Comparison of ENCODE assay signal across 8 cellular contexts in genomic region chr22:32644252-32645100, GRCh38.
DNase-seq lines count a peak whose midpoint lies in the region; ATAC-seq, FAIRE-seq and TF ChIP-seq lines count a peak whose summit lies in the region.

No MANE protein-coding gene starts in this region.

- CTCF ChIA-PET in HepG2 (lab: Yijun Ruan, JAX; ENCODE audit: low intra/inter-chr PET ratio, low total read pairs) = no interaction called here

- peak overlapping the region; percentile 84 for H3K4me2 ChIP-seq in HepG2 (ENCODE audit: low read depth, low read length)

- peak; percentile 71 to 73 for TF ChIP-seq POLR2A in HepG2 (IDR thresholded peaks at IDR 0.05; ENCODE audit: insufficient read depth in 1 of 2, low read depth in 2 of 2, low read length in 2 of 2)

- H3K9me3 ChIP-seq in NT2/D1 (ENCODE audit: insufficient read depth, low read length) = no peaks in the 10 kb centered on the region
- H3K9me3 ChIP-seq in HepG2 (ENCODE audit: low read length) = peaks cover 14% of the 10 kb centered on the region

- in situ Hi-C loops in HepG2 (cut with HindIII; ENCODE audit: extremely low pct_ligation_motif_present, low pct_unique_long_range_greater_than_20kb) = no loop called here

- peak; percentile 52; the same call in 1 of the 2 replicates for TF ChIP-seq RAD21 in HepG2 (CRISPR knock-in tag; IDR thresholded peaks at IDR 0.05)

- POLR2A ChIA-PET in HepG2 (lab: Yijun Ruan, JAX) = interaction anchor here (0.7 to 2.0 kb wide), 12 partner anchors 16 to 157 kb away, joined by 3 to 11 read pairs (median 4); partner anchors contain the start of gene TIMP3

- H3K9ac ChIP-seq in NT2/D1 (ENCODE audit: insufficient read length, low read depth) (peak overlapping the region; percentile 21), HepG2 (ENCODE audit: insufficient read depth, low read depth, low read length) (peak overlapping the region; percentile 77)

- intact Hi-C loops in HepG2 (cut with micrococcal nuclease; ENCODE audit: unreplicated experiment) = loop anchor here (1.0 kb wide), 1 partner anchor 115 kb away; no protein-coding TSS in a partner anchor

- ATAC-seq in HepG2 = peak; percentile 98
- no peak for ATAC-seq in GM18517 (IDR thresholded peaks at IDR 0.05; ENCODE audit: unreplicated experiment)

- no peak overlapping the region for H3K4me3 ChIP-seq in AG10803 (ENCODE audit: low read length)
- no peak overlapping the region for H3K4me3 ChIP-seq in NT2/D1 (ENCODE audit: insufficient read length, low read depth)
- H3K4me3 ChIP-seq in HepG2 (replicated peaks in 1 of 3; ENCODE audit: insufficient read depth in 1 of 3, low read depth in 2 of 3, low read length in 3 of 3) = peak overlapping the region in 2 of 3 experiments; percentile 37 to 61; a peak in 5 of 6 replicates

- H3K27ac ChIP-seq in HepG2 (ENCODE audit: extremely low read length, insufficient read depth, low read length) = peak overlapping the region; percentile 94

- DNase-seq in AG10803 (ENCODE audit: low read depth) (peak; percentile 59), NT2/D1 (ENCODE audit: low read depth, low spot score) (no peak), amniotic epithelial cell (ENCODE audit: low read depth) (peak; percentile 59), HepG2 (ENCODE audit: low spot score) (peak; percentile 98), NCI-H82 (lab: John Stamatoyannopoulos, UW) (no peak), SHP77 (lab: John Stamatoyannopoulos, UW) (no peak)
- DNase-seq in stimulated activated naive CD4-positive, alpha-beta T cell (lab: John Stamatoyannopoulos, UW) = peak in 4 of 6 experiments; percentile 2 to 60 (median 24)

- TSS peak; percentile 90 for BruUV-seq in HepG2 (replicated peaks; lab: Mats Ljungman, UMichigan)

- H3K4me1 ChIP-seq in NT2/D1 (ENCODE audit: insufficient read depth, insufficient read length) (no peaks in the 10 kb centered on the region), HepG2 (ENCODE audit: insufficient read depth, low read length) (peaks cover 30% of the 10 kb centered on the region)

- no peaks in the 10 kb centered on the region for H4K20me1 ChIP-seq in HepG2 (ENCODE audit: insufficient read depth, low read length)

- peak overlapping the region; percentile 60 for H2AFZ ChIP-seq in HepG2 (ENCODE audit: low read length)

- H3K79me2 ChIP-seq in HepG2 (ENCODE audit: insufficient read depth, low read length) = no peaks in the 10 kb centered on the region

- peak; percentile 99 for FAIRE-seq in HepG2 (lab: Jason Lieb, UNC)

- 7% methylated on average over 13 of the region's 14 CpGs for WGBS in HepG2 (ENCODE audit: low lambda C conversion rate)

- H3K36me3 ChIP-seq in NT2/D1 (ENCODE audit: insufficient read depth, insufficient read length, low read length) = no peaks in the 10 kb centered on the region
- no peaks in the 10 kb centered on the region for H3K36me3 ChIP-seq in HepG2 (replicated peaks in 1 of 2; ENCODE audit: control insufficient read depth in 1 of 2, insufficient read depth in 2 of 2, low read length in 2 of 2)

- peak in 1 of 2 experiments; percentile 90; a peak in 2 of 4 replicates for TF ChIP-seq EP300 in HepG2 (IDR thresholded peaks at IDR 0.05; ENCODE audit: low read depth in 2 of 2, low read length in 2 of 2)
- TF ChIP-seq EP300 in HepG2 (CRISPR knock-in tag; IDR thresholded peaks at IDR 0.05; ENCODE audit: borderline replicate concordance) = peak; percentile 93

- no peaks in the 10 kb centered on the region for H3K27me3 ChIP-seq in NT2/D1 (ENCODE audit: insufficient read depth, insufficient read length)
- H3K27me3 ChIP-seq in HepG2 (ENCODE audit: control insufficient read depth in 1 of 2, insufficient read depth in 2 of 2, low read length in 2 of 2) = no peaks in the 10 kb centered on the region

- TF ChIP-seq CTCF in AG10803 (conservative IDR thresholded peaks at IDR 0.05; ENCODE audit: low read length) (no peak), HepG2 (CRISPR knock-in tag; IDR thresholded peaks at IDR 0.05) (peak; percentile 74)

TF ChIP-seq in HepG2, 621 proteins besides CTCF, POLR2A, EP300 and RAD21 (continues in another document):
- TF ChIP-seq CBX5 (CRISPR knock-in tag; IDR thresholded peaks at IDR 0.05; ENCODE audit: borderline replicate concordance) (peak; percentile 98), ETV5 (CRISPR knock-in tag; IDR thresholded peaks at IDR 0.05; ENCODE audit: borderline replicate concordance) (peak; percentile 100), TARDBP (CRISPR knock-in tag; IDR thresholded peaks at IDR 0.05) (peak; percentile 95), GABPA (IDR thresholded peaks at IDR 0.05; ENCODE audit: low read depth, low read length) (peak; percentile 39), GABPA (CRISPR knock-in tag; IDR thresholded peaks at IDR 0.05; ENCODE audit: low read depth) (peak; percentile 87), ZNF558 (CRISPR knock-in tag; IDR thresholded peaks at IDR 0.05; ENCODE audit: borderline replicate concordance) (no peak), ZNF75D (CRISPR knock-in tag; IDR thresholded peaks at IDR 0.05; ENCODE audit: borderline replicate concordance) (no peak), ZNF512 (CRISPR knock-in tag; IDR thresholded peaks at IDR 0.05) (0 out of 2 replicates have a peak, but pooled peaks have one; percentile 32), ZNF557 (CRISPR knock-in tag; IDR thresholded peaks at IDR 0.05) (peak; percentile 76; the same call in 1 of the 2 replicates), ZNF609 (CRISPR knock-in tag; IDR thresholded peaks at IDR 0.05; ENCODE audit: borderline replicate concordance) (peak; percentile 94)
- TF ChIP-seq, protein P1, sequence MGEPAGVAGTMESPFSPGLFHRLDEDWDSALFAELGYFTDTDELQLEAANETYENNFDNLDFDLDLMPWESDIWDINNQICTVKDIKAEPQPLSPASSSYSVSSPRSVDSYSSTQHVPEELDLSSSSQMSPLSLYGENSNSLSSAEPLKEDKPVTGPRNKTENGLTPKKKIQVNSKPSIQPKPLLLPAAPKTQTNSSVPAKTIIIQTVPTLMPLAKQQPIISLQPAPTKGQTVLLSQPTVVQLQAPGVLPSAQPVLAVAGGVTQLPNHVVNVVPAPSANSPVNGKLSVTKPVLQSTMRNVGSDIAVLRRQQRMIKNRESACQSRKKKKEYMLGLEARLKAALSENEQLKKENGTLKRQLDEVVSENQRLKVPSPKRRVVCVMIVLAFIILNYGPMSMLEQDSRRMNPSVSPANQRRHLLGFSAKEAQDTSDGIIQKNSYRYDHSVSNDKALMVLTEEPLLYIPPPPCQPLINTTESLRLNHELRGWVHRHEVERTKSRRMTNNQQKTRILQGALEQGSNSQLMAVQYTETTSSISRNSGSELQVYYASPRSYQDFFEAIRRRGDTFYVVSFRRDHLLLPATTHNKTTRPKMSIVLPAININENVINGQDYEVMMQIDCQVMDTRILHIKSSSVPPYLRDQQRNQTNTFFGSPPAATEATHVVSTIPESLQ (CRISPR knock-in tag; conservative IDR thresholded peaks at IDR 0.05) = no peak
- TF ChIP-seq, protein P2, sequence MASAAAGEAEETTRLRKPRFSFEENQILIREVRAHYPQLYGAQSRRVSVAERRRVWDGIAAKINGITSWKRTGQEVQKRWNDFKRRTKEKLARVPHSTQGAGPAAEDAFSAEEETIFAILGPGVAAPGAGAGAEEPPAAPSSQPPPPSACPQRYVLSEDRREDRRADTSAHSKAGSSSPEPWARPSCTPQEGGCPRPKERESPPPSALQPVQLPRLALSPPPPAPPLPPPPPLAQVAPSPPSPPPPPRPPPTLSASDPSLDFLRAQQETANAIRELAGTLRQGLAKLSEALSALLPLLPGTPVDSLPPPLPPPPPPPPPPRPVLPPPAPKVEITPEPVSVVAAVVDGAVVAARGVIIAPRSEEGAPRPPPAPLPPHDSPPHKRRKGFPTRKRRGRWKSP (CRISPR knock-in tag; IDR thresholded peaks at IDR 0.05) = peak; percentile 82

Comparison
In these comparisons a context has a peak if more than half of its experiments do, and no peak if none do; other contexts are left out.
1. DNase-seq: peak in AG10803 (single experiment), amniotic epithelial cell (single experiment), HepG2 (single experiment) and stimulated activated naive CD4-positive, alpha-beta T cell (4 of 6); none in NT2/D1 (single experiment), NCI-H82 (single experiment) and SHP77 (0 of 2).
2. H3K4me3 ChIP-seq: peak in HepG2 (2 of 3); none in AG10803 (single experiment) and NT2/D1 (single experiment).